In genomic region chr1:154219511-154219910, GRCh38 we compare ENCODE assay signal across 8 cellular contexts. TPM values are rescaled to one million over a fixed set of nuclear protein-coding genes. Genes with fewer than 3 reads are reported as not detected.
DNase-seq lines count a peak whose midpoint lies in the region; ATAC-seq, FAIRE-seq and TF ChIP-seq lines count a peak whose summit lies in the region.

No MANE protein-coding gene starts in this region.

- no peak for ATAC-seq in GM12878
- peak in 2 of 4 donors; percentile 12 to 18 for ATAC-seq in right lobe of liver
- ATAC-seq in HG03039 (IDR thresholded peaks at IDR 0.05; ENCODE audit: unreplicated experiment), result no peak
- no peak for ATAC-seq in GM18502 (IDR thresholded peaks at IDR 0.05; ENCODE audit: poor library complexity, unreplicated experiment)

- H4K20me1 ChIP-seq in Karpas-422 (ENCODE audit: insufficient read depth, low read depth, low read length) (peaks cover 18% of the 10 kb centered on the region), GM12878 (ENCODE audit: control insufficient read depth, insufficient read depth) (no peaks in the 10 kb centered on the region)

- H3K36me3 Mint-ChIP-seq in CD8-positive, alpha-beta memory T cell, result peaks cover 0 to 49% (median 12%) of the 10 kb centered on the region in 3 donors

- H3K27me3 Mint-ChIP-seq in CD8-positive, alpha-beta memory T cell, result no peaks in the 10 kb centered on the region

- peak overlapping the region; percentile 87 for H3K4me2 ChIP-seq in Karpas-422 (ENCODE audit: low read depth, low read length, poor library complexity, severe bottlenecking)
- peak overlapping the region; percentile 88 for H3K4me2 ChIP-seq in GM12878 (ENCODE audit: control insufficient read depth, insufficient read depth)

- H2AFZ ChIP-seq in Karpas-422 (ENCODE audit: low read length) (no peak overlapping the region), GM12878 (ENCODE audit: control insufficient read depth, low read depth, low read length) (no peak overlapping the region)

- CTCF ChIA-PET in CD8-positive, alpha-beta memory T cell (lab: Charles Lee), result interaction anchor here (1.9 to 2.6 kb wide), 2 partner anchors 20 to 104 kb away, joined by 5 to 8 read pairs; no protein-coding TSS in a partner anchor
- CTCF ChIA-PET in GM12878 (lab: Yijun Ruan, JAX), result interaction anchor here (0.7 to 4.6 kb wide), 4 partner anchors 19 to 633 kb away, joined by 3 to 29 read pairs (median 3); no protein-coding TSS in a partner anchor

- H3K4me1 ChIP-seq in CD8-positive, alpha-beta memory T cell (ENCODE audit: insufficient read depth, low read length), result peaks cover 52% of the 10 kb centered on the region
- H3K4me1 ChIP-seq in Karpas-422 (ENCODE audit: low read length), result peaks cover 46% of the 10 kb centered on the region
- peaks cover 17% of the 10 kb centered on the region for H3K4me1 ChIP-seq in GM12878 (ENCODE audit: control insufficient read depth, insufficient read depth, low read length)
- peaks cover 0 to 37% (median 17%) of the 10 kb centered on the region in 4 donors for H3K4me1 ChIP-seq in right lobe of liver
- peaks cover 5 to 55% (median 38%) of the 10 kb centered on the region in 4 donors for H3K4me1 ChIP-seq in tibial nerve

- H3K9me3 Mint-ChIP-seq in CD8-positive, alpha-beta memory T cell, result no peaks in the 10 kb centered on the region

- H3K27ac Mint-ChIP-seq in CD8-positive, alpha-beta memory T cell, result peak overlapping the region; percentile 89 to 100 (median 100)

- H3K9ac ChIP-seq in Karpas-422 (ENCODE audit: low read length), result peak overlapping the region; percentile 93
- peak overlapping the region; percentile 100 for H3K9ac ChIP-seq in GM12878 (ENCODE audit: control insufficient read depth, insufficient read depth, low read length)

- no TSS peak for BruUV-seq in GM12878 (replicated peaks; lab: Mats Ljungman, UMichigan)

- DNase-seq in CD8-positive, alpha-beta memory T cell, result peak in 1 of 5 donors; percentile 7
- DNase-seq in Karpas-422 (peak; percentile 70), GM12878 (ENCODE audit: low read depth, low spot score) (no peak), right lobe of liver (peak in 2 of 3 donors; percentile 29 to 53), tibial nerve (ENCODE audit: low spot score in 2 of 2) (peak in 1 of 2 donors; percentile 14), HPDE6-E6E7 (ENCODE audit: extremely low spot score) (no peak)

- H3K79me2 ChIP-seq in Karpas-422 (ENCODE audit: low read length) (peaks cover 80% of the 10 kb centered on the region), GM12878 (ENCODE audit: control insufficient read depth, insufficient read depth, low read length) (peaks cover 77% of the 10 kb centered on the region)

- no peaks in the 10 kb centered on the region for H3K9me2 ChIP-seq in Karpas-422 (replicated peaks; ENCODE audit: insufficient read depth, low read length)

- H3K4me1 Mint-ChIP-seq in CD8-positive, alpha-beta memory T cell, result peaks cover 58 to 72% (median 68%) of the 10 kb centered on the region in 3 donors

- TF ChIP-seq RAD21 in GM12878 (IDR thresholded peaks at IDR 0.05; ENCODE audit: insufficient read depth, low read depth, low read length), result no peak

- peak overlapping the region; percentile 98 for H3K27ac ChIP-seq in CD8-positive, alpha-beta memory T cell (ENCODE audit: low read depth, low read length)
- H3K27ac ChIP-seq in Karpas-422 (ENCODE audit: low read length), result peak overlapping the region; percentile 85
- peak overlapping the region; percentile 99 for H3K27ac ChIP-seq in GM12878 (ENCODE audit: control insufficient read depth, insufficient read depth)
- peak overlapping the region; percentile 94 to 99 (median 99) for H3K27ac ChIP-seq in right lobe of liver
- peak overlapping the region; percentile 96 to 98 (median 98) for H3K27ac ChIP-seq in tibial nerve

- no peaks in the 10 kb centered on the region for H3K27me3 ChIP-seq in CD8-positive, alpha-beta memory T cell (ENCODE audit: insufficient read depth, low read length, poor library complexity, severe bottlenecking)
- H3K27me3 ChIP-seq in Karpas-422 (ENCODE audit: low read length), result no peaks in the 10 kb centered on the region
- no peaks in the 10 kb centered on the region for H3K27me3 ChIP-seq in GM12878 (replicated peaks in 1 of 2; ENCODE audit: control insufficient read depth in 2 of 2, insufficient read depth in 2 of 2, low read length in 1 of 2)
- H3K27me3 ChIP-seq in right lobe of liver, result no peaks in the 10 kb centered on the region
- H3K27me3 ChIP-seq in tibial nerve, result no peaks in the 10 kb centered on the region

- TF ChIP-seq EP300 in GM12878 (IDR thresholded peaks at IDR 0.05; ENCODE audit: borderline replicate concordance in 1 of 2, control insufficient read depth in 1 of 2, low read depth in 2 of 2, low read length in 2 of 2), result no peak
- TF ChIP-seq EP300 in tibial nerve (IDR thresholded peaks at IDR 0.05), result no peak

- no peaks in the 10 kb centered on the region for H3K9me3 ChIP-seq in CD8-positive, alpha-beta memory T cell (ENCODE audit: low read length)
- H3K9me3 ChIP-seq in Karpas-422 (ENCODE audit: low read length), result no peaks in the 10 kb centered on the region
- H3K9me3 ChIP-seq in GM12878 (replicated peaks; ENCODE audit: control insufficient read depth, insufficient read depth, low read length), result no peaks in the 10 kb centered on the region
- no peaks in the 10 kb centered on the region for H3K9me3 ChIP-seq in right lobe of liver
- no peaks in the 10 kb centered on the region for H3K9me3 ChIP-seq in tibial nerve

- peak overlapping the region; percentile 91 for H3K4me3 ChIP-seq in CD8-positive, alpha-beta memory T cell (ENCODE audit: low read length)
- H3K4me3 ChIP-seq in Karpas-422 (ENCODE audit: low read length) (peak overlapping the region; percentile 88), GM12878 (peak overlapping the region; percentile 83), right lobe of liver (peak overlapping the region; percentile 71 to 80 (median 78)), tibial nerve (peak overlapping the region; percentile 56 to 91 (median 85))

- no peak for FAIRE-seq in GM12878 (lab: Jason Lieb, UNC)

- in situ Hi-C loops in GM12878 (cut with MboI), result no loop called here

- TF ChIP-seq POLR2A in GM12878 (IDR thresholded peaks at IDR 0.05; ENCODE audit: low read depth, low read length) (no peak), right lobe of liver (IDR thresholded peaks at IDR 0.05) (no peak), tibial nerve (IDR thresholded peaks at IDR 0.05) (no peak)

- TF ChIP-seq CTCF in GM12878 (IDR thresholded peaks at IDR 0.05 in 2 of 3, conservative IDR thresholded peaks at IDR 0.05 in 1 of 3; ENCODE audit: control insufficient read depth in 2 of 3, extremely low read depth in 1 of 3, insufficient read depth in 1 of 3, low read depth in 3 of 3, low read length in 3 of 3), result no peak
- TF ChIP-seq CTCF in right lobe of liver (IDR thresholded peaks at IDR 0.05), result peak in 1 of 4 donors; percentile 6
- no peak for TF ChIP-seq CTCF in tibial nerve (IDR thresholded peaks at IDR 0.05)

- WGBS in GM12878 (ENCODE audit: insufficient coverage, insufficient replicate concordance, low lambda C conversion rate, missing lambda C conversion rate), result 1% methylated on average over 5 of the region's 5 CpGs
- WGBS in right lobe of liver (ENCODE audit: insufficient coverage, low coverage, low lambda C conversion rate, missing lambda C conversion rate), result 9% methylated on average over 5 of the region's 5 CpGs
- WGBS in tibial nerve, 2 donors, result 17 to 19% methylated on average over 5 of the region's 5 CpGs

- RAD21 ChIA-PET in GM12878 (lab: Charles Lee; ENCODE audit: unreplicated experiment), result interaction anchor here (0.6 to 3.8 kb wide), 3 partner anchors 20 to 115 kb away, joined by 5 to 16 read pairs (median 5); no protein-coding TSS in a partner anchor

- intact Hi-C loops in GM12878 (cut with micrococcal nuclease; ENCODE audit: unreplicated experiment) (no loop called here), right lobe of liver (cut with DNase I) (no loop called here)

- POLR2A ChIA-PET in CD8-positive, alpha-beta memory T cell (lab: Charles Lee), result interaction anchor here (1.3 to 2.6 kb wide), 3 partner anchors 38 to 228 kb away, joined by 3 to 15 read pairs (median 13); partner anchors contain the start of gene RPS27
- POLR2A ChIA-PET in GM12878 (lab: Charles Lee), result interaction anchor here (1.1 to 2.8 kb wide), 6 partner anchors 15 to 107 kb away, joined by 3 to 13 read pairs (median 6); partner anchors contain the start of gene HAX1

- SMC1A ChIA-PET in GM12878 (lab: Charles Lee; ENCODE audit: uncharacterized antibody, unreplicated experiment), result interaction anchor here (1.2 to 2.4 kb wide), 7 partner anchors 10 to 115 kb away, joined by 3 to 8 read pairs (median 4); no protein-coding TSS in a partner anchor

- peak overlapping the region; percentile 88 to 99 (median 98) for H3K4me3 Mint-ChIP-seq in CD8-positive, alpha-beta memory T cell

- H3K36me3 ChIP-seq in CD8-positive, alpha-beta memory T cell (ENCODE audit: insufficient read depth, low read length), result peaks cover 20% of the 10 kb centered on the region
- peaks cover 47% of the 10 kb centered on the region for H3K36me3 ChIP-seq in Karpas-422 (ENCODE audit: insufficient read depth, low read length)
- H3K36me3 ChIP-seq in GM12878 (ENCODE audit: control insufficient read depth in 2 of 2, insufficient read depth in 2 of 2, low read length in 1 of 2), result peaks cover 0 to 15% of the 10 kb centered on the region in 2 experiments; a peak in 2 of 4 replicates
- H3K36me3 ChIP-seq in right lobe of liver, result peaks cover 0 to 25% (median 2%) of the 10 kb centered on the region in 4 donors
- H3K36me3 ChIP-seq in tibial nerve, result peaks cover 0 to 32% (median 0%) of the 10 kb centered on the region in 3 donors

RNA-seq across cellular contexts. Expression of gene UBAP2L, which starts 1.2 kb away (rescaled TPM):
- total RNA-seq in CD8-positive, alpha-beta memory T cell, result 100 to 1,000 TPM; 258 to 277 TPM
- 63.0 TPM for polyA plus RNA-seq in CD8-positive, alpha-beta memory T cell
- total RNA-seq in Karpas-422 (2014; rRNA removed; shearing (Covaris generic); ENCODE audit: low replicate concordance), result 58.6 and 119 TPM in 2 replicates
- total RNA-seq in GM12878 (2013; cell fraction: nucleolus; rRNA removed), result 296 and 314 TPM in 2 replicates
- 56.6 and 58.7 TPM in 2 replicates for total RNA-seq in GM12878 (2014; rRNA removed)
- total RNA-seq in GM12878 (2014; rRNA removed; fragmentation: Illumina TruSeq; extraction: Trizol), result 69.6 and 75.8 TPM in 2 replicates
- 163 and 171 TPM in 2 replicates for total RNA-seq in GM12878 (2021)
- polyA plus RNA-seq in GM12878 (2011; ENCODE audit: low read depth), result 73.9 TPM
- 86.2 and 185 TPM in 2 replicates for polyA plus RNA-seq in GM12878 (2011; rRNA removed)
- polyA plus RNA-seq in GM12878 (2011; cell fraction: cytosol; rRNA removed), result 116 and 123 TPM in 2 replicates
- 303 and 325 TPM in 2 replicates for polyA plus RNA-seq in GM12878 (2011; cell fraction: nucleus; rRNA removed)
- 81.1 and 94.6 TPM in 2 replicates for polyA plus RNA-seq in GM12878 (2012)
- 164 and 180 TPM in 2 replicates for polyA plus RNA-seq in GM12878 (2014; fragmentation: Illumina TruSeq; extraction: Trizol)
- 10 to 100 TPM; 49.9 to 53.3 TPM for polyA plus RNA-seq in GM12878 (2014; fragmentation: Nextera tagmentation; extraction: Ambion mirVana)
- 140 and 151 TPM in 2 replicates for polyA plus RNA-seq in GM12878 (2014; rRNA removed)
- 100 to 1,000 TPM; 181 to 198 TPM for polyA plus RNA-seq in GM12878 (2016; fragmentation: Nextera tagmentation; extraction: Ambion mirVana)
- polyA minus RNA-seq in GM12878 (2011; rRNA and poly(A)+ RNA removed), result 130 and 259 TPM in 2 replicates
- 29.7 and 45.6 TPM in 2 replicates for polyA minus RNA-seq in GM12878 (2011; cell fraction: cytosol; rRNA and poly(A)+ RNA removed)
- polyA minus RNA-seq in GM12878 (2011; cell fraction: nucleus; rRNA and poly(A)+ RNA removed), result 99.0 and 173 TPM in 2 replicates
- 10 to 100 TPM; 26.8 to 57.2 (median 40.4) TPM for total RNA-seq in right lobe of liver
- 10 to 100 TPM; 43.5 to 68.2 (median 55.7) TPM for total RNA-seq in tibial nerve

RNA-seq across cellular contexts. Expression of gene CFAP141, which starts 13.4 kb away (rescaled TPM):
- not detected for total RNA-seq in CD8-positive, alpha-beta memory T cell
- polyA plus RNA-seq in CD8-positive, alpha-beta memory T cell, result not detected
- total RNA-seq in Karpas-422 (2014; rRNA removed; shearing (Covaris generic); ENCODE audit: low replicate concordance), result not detected in 2 replicates
- total RNA-seq in GM12878 (2013; cell fraction: nucleolus; rRNA removed), result not detected in 2 replicates
- not detected in 2 replicates for total RNA-seq in GM12878 (2014; rRNA removed)
- total RNA-seq in GM12878 (2014; rRNA removed; fragmentation: Illumina TruSeq; extraction: Trizol), result not detected in 2 replicates
- total RNA-seq in GM12878 (2021), result not detected in 2 replicates
- not detected for polyA plus RNA-seq in GM12878 (2011; ENCODE audit: low read depth)
- not detected in 2 replicates for polyA plus RNA-seq in GM12878 (2011; rRNA removed)
- polyA plus RNA-seq in GM12878 (2011; cell fraction: cytosol; rRNA removed), result not detected in 2 replicates
- polyA plus RNA-seq in GM12878 (2011; cell fraction: nucleus; rRNA removed), result not detected in 2 replicates
- not detected in 2 replicates for polyA plus RNA-seq in GM12878 (2012)
- polyA plus RNA-seq in GM12878 (2014; fragmentation: Illumina TruSeq; extraction: Trizol), result not detected in 2 replicates
- polyA plus RNA-seq in GM12878 (2014; fragmentation: Nextera tagmentation; extraction: Ambion mirVana), result not detected
- polyA plus RNA-seq in GM12878 (2014; rRNA removed), result not detected in 2 replicates
- polyA plus RNA-seq in GM12878 (2016; fragmentation: Nextera tagmentation; extraction: Ambion mirVana), result not detected
- polyA minus RNA-seq in GM12878 (2011; rRNA and poly(A)+ RNA removed), result not detected in 2 replicates
- not detected in 2 replicates for polyA minus RNA-seq in GM12878 (2011; cell fraction: cytosol; rRNA and poly(A)+ RNA removed)
- polyA minus RNA-seq in GM12878 (2011; cell fraction: nucleus; rRNA and poly(A)+ RNA removed), result not detected in 2 replicates
- not detected for total RNA-seq in right lobe of liver
- total RNA-seq in tibial nerve, result not detected

RNA-seq across cellular contexts. Expression of gene TPM3, which starts 27.6 kb away (rescaled TPM):
- 100 to 1,000 TPM; 802 to 863 TPM for total RNA-seq in CD8-positive, alpha-beta memory T cell
- 948 TPM for polyA plus RNA-seq in CD8-positive, alpha-beta memory T cell
- total RNA-seq in Karpas-422 (2014; rRNA removed; shearing (Covaris generic); ENCODE audit: low replicate concordance), result 257 and 258 TPM in 2 replicates
- 188 and 211 TPM in 2 replicates for total RNA-seq in GM12878 (2013; cell fraction: nucleolus; rRNA removed)
- total RNA-seq in GM12878 (2014; rRNA removed) (405 and 502 TPM in 2 replicates), GM12878 (2014; rRNA removed; fragmentation: Illumina TruSeq; extraction: Trizol) (411 and 420 TPM in 2 replicates), GM12878 (2021) (545 and 553 TPM in 2 replicates), right lobe of liver (100 to 1,000 TPM in 3 of 6 experiments, 10 to 100 TPM in 3; 76.3 to 189 (median 120) TPM), tibial nerve (100 to 1,000 TPM; 170 to 251 (median 222) TPM)
- 286 TPM for polyA plus RNA-seq in GM12878 (2011; ENCODE audit: low read depth)
- polyA plus RNA-seq in GM12878 (2011; rRNA removed) (656 and 917 TPM in 2 replicates), GM12878 (2014; fragmentation: Illumina TruSeq; extraction: Trizol) (597 and 607 TPM in 2 replicates), GM12878 (2014; fragmentation: Nextera tagmentation; extraction: Ambion mirVana) (100 to 1,000 TPM; 270 to 321 TPM), GM12878 (2014; rRNA removed) (414 and 456 TPM in 2 replicates), GM12878 (2016; fragmentation: Nextera tagmentation; extraction: Ambion mirVana) (100 to 1,000 TPM; 732 to 759 TPM)
- polyA plus RNA-seq in GM12878 (2011; cell fraction: cytosol; rRNA removed), result 327 and 385 TPM in 2 replicates
- 222 and 294 TPM in 2 replicates for polyA plus RNA-seq in GM12878 (2011; cell fraction: nucleus; rRNA removed)
- polyA plus RNA-seq in GM12878 (2012), result 335 and 369 TPM in 2 replicates
- polyA minus RNA-seq in GM12878 (2011; rRNA and poly(A)+ RNA removed), result 191 and 196 TPM in 2 replicates
- 82.5 and 102 TPM in 2 replicates for polyA minus RNA-seq in GM12878 (2011; cell fraction: cytosol; rRNA and poly(A)+ RNA removed)
- 36.0 and 65.3 TPM in 2 replicates for polyA minus RNA-seq in GM12878 (2011; cell fraction: nucleus; rRNA and poly(A)+ RNA removed)

RNA-seq across cellular contexts. Expression of gene HAX1, which starts 52.9 kb away (rescaled TPM):
- 100 to 1,000 TPM; 145 to 153 TPM for total RNA-seq in CD8-positive, alpha-beta memory T cell
- polyA plus RNA-seq in CD8-positive, alpha-beta memory T cell, result 149 TPM
- total RNA-seq in Karpas-422 (2014; rRNA removed; shearing (Covaris generic); ENCODE audit: low replicate concordance), result 184 and 229 TPM in 2 replicates
- 18.6 and 24.9 TPM in 2 replicates for total RNA-seq in GM12878 (2013; cell fraction: nucleolus; rRNA removed)
- 145 and 146 TPM in 2 replicates for total RNA-seq in GM12878 (2014; rRNA removed)
- 141 and 145 TPM in 2 replicates for total RNA-seq in GM12878 (2014; rRNA removed; fragmentation: Illumina TruSeq; extraction: Trizol)
- 95.3 and 99.4 TPM in 2 replicates for total RNA-seq in GM12878 (2021)
- 60.1 TPM for polyA plus RNA-seq in GM12878 (2011; ENCODE audit: low read depth)
- polyA plus RNA-seq in GM12878 (2011; rRNA removed), result 100 and 142 TPM in 2 replicates
- 123 and 126 TPM in 2 replicates for polyA plus RNA-seq in GM12878 (2011; cell fraction: cytosol; rRNA removed)
- polyA plus RNA-seq in GM12878 (2011; cell fraction: nucleus; rRNA removed), result 83.9 and 130 TPM in 2 replicates
- 100 and 109 TPM in 2 replicates for polyA plus RNA-seq in GM12878 (2012)
- 145 and 177 TPM in 2 replicates for polyA plus RNA-seq in GM12878 (2014; fragmentation: Illumina TruSeq; extraction: Trizol)
- 100 to 1,000 TPM; 249 to 288 TPM for polyA plus RNA-seq in GM12878 (2014; fragmentation: Nextera tagmentation; extraction: Ambion mirVana)
- polyA plus RNA-seq in GM12878 (2014; rRNA removed), result 148 and 149 TPM in 2 replicates
- 100 to 1,000 TPM; 160 to 169 TPM for polyA plus RNA-seq in GM12878 (2016; fragmentation: Nextera tagmentation; extraction: Ambion mirVana)
- 53.5 and 83.3 TPM in 2 replicates for polyA minus RNA-seq in GM12878 (2011; rRNA and poly(A)+ RNA removed)
- 22.9 and 29.2 TPM in 2 replicates for polyA minus RNA-seq in GM12878 (2011; cell fraction: cytosol; rRNA and poly(A)+ RNA removed)
- polyA minus RNA-seq in GM12878 (2011; cell fraction: nucleus; rRNA and poly(A)+ RNA removed), result 15.5 and 22.0 TPM in 2 replicates
- total RNA-seq in right lobe of liver, result 10 to 100 TPM; 40.2 to 82.0 (median 44.9) TPM
- total RNA-seq in tibial nerve, result 100 to 1,000 TPM in 3 of 4 donors, 10 to 100 TPM in 1; 93.9 to 120 (median 111) TPM

Comparison
In these comparisons a context has a peak if more than half of its experiments do, and no peak if none do; other contexts are left out.
1. DNase-seq: peak in Karpas-422 (single experiment) and right lobe of liver (2 of 3); none in GM12878 (single experiment) and HPDE6-E6E7 (single experiment).
2. Peak in every context shown above with its lines, with median percentiles within 50 percentile points of each other: H3K27ac ChIP-seq and H3K4me3 ChIP-seq.